Comparison of ENCODE assay signal across 22 cellular contexts in genomic region chr2:137261858-137262585, GRCh38.
"Had no signal": no experiment of that assay in that cellular context is flagged by ENCODE, and none has a peak within 500 bp of the region (broad histone marks: within the 10 kb centered on the region; RNA-seq: fewer than 3 reads in every experiment).

No MANE protein-coding gene starts in this region.

- H3K9me3 Mint-ChIP-seq: neural crest cell had no signal

- H3K27ac Mint-ChIP-seq: memory B cell; naive B cell; natural killer cell treated with Interleukin-12 subunit alpha and Interleukin-12 subunit beta and Interleukin-15 and Interleukin-18, amount 100 ng/mL, for 72 hours; stimulated activated effector memory CD8-positive, alpha-beta T cell treated with anti-CD3 and anti-CD28 coated beads, Interleukin-12 subunit alpha, Interleukin-12 subunit beta, amount 100 ng/mL, for 72 hours had no signal

- H3K9me3 ChIP-seq: heart right ventricle, prostate gland, sigmoid colon, stomach, thyroid gland, vagina had no signal

- H3K27ac ChIP-seq: coronary artery, heart right ventricle, prostate gland, sigmoid colon, stomach, thyroid gland, vagina had no signal

- H3K36me3 ChIP-seq: heart right ventricle, prostate gland, sigmoid colon, stomach, thyroid gland, vagina had no signal

- H3K27me3 Mint-ChIP-seq: memory B cell; naive B cell; natural killer cell treated with Interleukin-12 subunit alpha and Interleukin-12 subunit beta and Interleukin-15 and Interleukin-18, amount 100 ng/mL, for 72 hours had no signal

- H3K36me3 Mint-ChIP-seq: memory B cell; naive B cell; natural killer cell treated with Interleukin-12 subunit alpha and Interleukin-12 subunit beta and Interleukin-15 and Interleukin-18, amount 100 ng/mL, for 72 hours; stimulated activated effector memory CD8-positive, alpha-beta T cell treated with anti-CD3 and anti-CD28 coated beads, Interleukin-12 subunit alpha, Interleukin-12 subunit beta, amount 100 ng/mL, for 72 hours had no signal

- ATAC-seq: heart right ventricle; left lobe of liver; natural killer cell treated with Interleukin-12 subunit alpha and Interleukin-12 subunit beta and Interleukin-15 and Interleukin-18, amount 100 ng/mL, for 72 hours; right cardiac atrium; stimulated activated effector memory CD8-positive, alpha-beta T cell treated with anti-CD3 and anti-CD28 coated beads, Interleukin-12 subunit alpha, Interleukin-12 subunit beta, amount 100 ng/mL, for 72 hours had no signal

- H3K4me1 ChIP-seq: heart right ventricle, prostate gland, sigmoid colon, stomach, thyroid gland, vagina had no signal

- H3K27me3 ChIP-seq: heart right ventricle, sigmoid colon, stomach, thyroid gland, vagina had no signal

- H3K4me1 Mint-ChIP-seq: memory B cell; naive B cell; neural crest cell; stimulated activated effector memory CD8-positive, alpha-beta T cell treated with anti-CD3 and anti-CD28 coated beads, Interleukin-12 subunit alpha, Interleukin-12 subunit beta, amount 100 ng/mL, for 72 hours had no signal

- H3K4me3 Mint-ChIP-seq: memory B cell; naive B cell; natural killer cell treated with Interleukin-12 subunit alpha and Interleukin-12 subunit beta and Interleukin-15 and Interleukin-18, amount 100 ng/mL, for 72 hours; neural crest cell; stimulated activated effector memory CD8-positive, alpha-beta T cell treated with anti-CD3 and anti-CD28 coated beads, Interleukin-12 subunit alpha, Interleukin-12 subunit beta, amount 100 ng/mL, for 72 hours had no signal

- H3K4me3 ChIP-seq: coronary artery, heart right ventricle, lung, prostate gland, sigmoid colon, stomach, thyroid gland, vagina had no signal

- DNase-seq: dermis blood vessel endothelial cell; heart right ventricle; hippocampal formation; kidney; naive B cell; right cardiac atrium; sigmoid colon; stimulated activated CD4-positive, alpha-beta T cell treated with anti-CD3 and anti-CD28 coated beads, Interleukin-2, amount 100 ng/mL, for 24 hours; stimulated activated CD4-positive, alpha-beta T cell treated with anti-CD3 and anti-CD28 coated beads, Interleukin-4, amount 100 ng/mL, for 24 hours; stimulated activated naive CD4-positive, alpha-beta T cell treated with Interleukin-2 at 50 U/mL for 16 hours; stomach; thyroid gland; trophoblast cell had no signal
